ENCODE assay signal across 24 cellular contexts in the genomic region with DNA sequence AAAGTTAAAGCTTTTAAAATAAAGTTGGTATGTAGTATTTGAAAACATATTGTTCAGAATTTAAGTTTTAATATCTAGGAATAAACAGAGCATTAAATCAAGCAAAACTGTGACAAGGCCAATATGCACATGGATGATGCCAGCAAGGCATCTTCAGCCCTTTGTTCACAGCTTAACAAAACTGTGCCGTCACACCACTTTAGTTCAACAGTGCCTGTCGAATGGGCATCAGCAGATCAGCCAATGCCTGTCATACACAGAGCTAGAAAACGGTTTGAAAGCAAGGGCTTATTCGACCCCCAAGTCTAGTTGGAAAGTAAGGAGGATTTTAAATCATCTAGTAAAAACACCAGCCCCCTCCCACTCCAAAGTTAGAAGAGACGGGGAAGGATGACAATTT. TPM values are rescaled to one million over a fixed set of nuclear protein-coding genes. Genes with fewer than 3 reads are reported as not detected.
DNase-seq lines count a peak whose midpoint lies in the region; ATAC-seq and TF ChIP-seq lines count a peak whose summit lies in the region.
"Had no signal": no experiment of that assay in that cellular context is flagged by ENCODE, and none has a peak within 500 bp of the region (broad histone marks: within the 10 kb centered on the region; RNA-seq: fewer than 3 reads in every experiment).

No MANE protein-coding gene starts in this region.

- H3K9me3 ChIP-seq in mesenchymal stem cell (ENCODE audit: control insufficient read depth, low read length) (no peaks in the 10 kb centered on the region), smooth muscle cell (replicated peaks; ENCODE audit: low read depth) (no peaks in the 10 kb centered on the region)
- H3K9me3 ChIP-seq: mucosa of descending colon, pancreas, SK-N-SH had no signal

- H3K36me3 Mint-ChIP-seq in Calu3 (ENCODE audit: insufficient read depth, unreplicated experiment) = no peaks in the 10 kb centered on the region
- peaks cover 29% of the 10 kb centered on the region for H3K36me3 Mint-ChIP-seq in stimulated activated memory B cell treated with anti-CD40 and anti-IgM and Interleukin-4, amounts not matched to agents 10 μg/mL and 1 μg/mL and 100 μg/mL, for 72 hours
- H3K36me3 Mint-ChIP-seq: CD4-positive, CD25-positive, alpha-beta regulatory T cell had no signal

- no peak overlapping the region for H3K18ac ChIP-seq in mesenchymal stem cell (ENCODE audit: low read depth in 1 of 2, low read length in 2 of 2)

- H3K4ac ChIP-seq in mesenchymal stem cell (ENCODE audit: low read depth in 1 of 2, low read length in 2 of 2) = no peak overlapping the region

- no peak overlapping the region for H2BK120ac ChIP-seq in mesenchymal stem cell (ENCODE audit: low read depth, low read length)

- no peak overlapping the region for H2BK15ac ChIP-seq in mesenchymal stem cell (ENCODE audit: low read depth, poor library complexity, severe bottlenecking)

- H3K79me1 ChIP-seq in mesenchymal stem cell (replicated peaks; ENCODE audit: low read length, poor library complexity, severe bottlenecking) = peaks cover 17% of the 10 kb centered on the region

- H3K36me3 ChIP-seq in mesenchymal stem cell (ENCODE audit: control insufficient read depth in 1 of 2, insufficient read depth in 2 of 2, low read depth in 1 of 2, low read length in 2 of 2) (peaks cover 1 to 43% of the 10 kb centered on the region in 2 experiments), smooth muscle cell (ENCODE audit: low read depth) (no peaks in the 10 kb centered on the region)
- H3K36me3 ChIP-seq: pancreas had no signal

- peak overlapping the region; percentile 29 for H3K4me3 ChIP-seq in coronary artery
- no peak overlapping the region for H3K4me3 ChIP-seq in mesenchymal stem cell (ENCODE audit: insufficient read depth in 1 of 2, low read depth in 1 of 2, low read length in 2 of 2)
- H3K4me3 ChIP-seq in smooth muscle cell = no peak overlapping the region
- H3K4me3 ChIP-seq: mucosa of descending colon, pancreas, skin epidermis had no signal

- H3K27ac ChIP-seq in coronary artery = peak overlapping the region; percentile 83 to 93
- H3K27ac ChIP-seq in mesenchymal stem cell (ENCODE audit: low read length, poor library complexity, severe bottlenecking) = no peak overlapping the region
- peak overlapping the region; percentile 98 for H3K27ac ChIP-seq in smooth muscle cell (ENCODE audit: low read depth)
- H3K27ac ChIP-seq: HL-60, pancreas had no signal

- BruUV-seq in Calu3 (replicated peaks; lab: Mats Ljungman, UMichigan) = no TSS peak

- no peak for ATAC-seq in stimulated activated memory B cell treated with anti-CD40 and anti-IgM and Interleukin-4, amounts not matched to agents 10 μg/mL and 1 μg/mL and 100 μg/mL, for 72 hours
- ATAC-seq: mucosa of descending colon, pancreas, PC-3 had no signal

- intact Hi-C loops in Calu3 (cut with micrococcal nuclease; ENCODE audit: unreplicated experiment) = no loop called here

- H3K27ac Mint-ChIP-seq in Calu3 (ENCODE audit: unreplicated experiment) = no peak overlapping the region
- no peak overlapping the region for H3K27ac Mint-ChIP-seq in stimulated activated memory B cell treated with anti-CD40 and anti-IgM and Interleukin-4, amounts not matched to agents 10 μg/mL and 1 μg/mL and 100 μg/mL, for 72 hours
- H3K27ac Mint-ChIP-seq: CD4-positive, CD25-positive, alpha-beta regulatory T cell had no signal

- peaks cover 100% of the 10 kb centered on the region for H3K79me2 ChIP-seq in smooth muscle cell (ENCODE audit: low read depth)

- no peak overlapping the region for H4K91ac ChIP-seq in mesenchymal stem cell (ENCODE audit: low read length)

- H3K23ac ChIP-seq in mesenchymal stem cell (ENCODE audit: low read length in 2 of 2) = no peak overlapping the region

- H3K14ac ChIP-seq in mesenchymal stem cell (ENCODE audit: low read length in 2 of 2) = no peak overlapping the region

- no peak overlapping the region for H3K4me3 Mint-ChIP-seq in Calu3 (ENCODE audit: low read depth, unreplicated experiment)
- H3K4me3 Mint-ChIP-seq in stimulated activated memory B cell treated with anti-CD40 and anti-IgM and Interleukin-4, amounts not matched to agents 10 μg/mL and 1 μg/mL and 100 μg/mL, for 72 hours = no peak overlapping the region
- H3K4me3 Mint-ChIP-seq: CD4-positive, CD25-positive, alpha-beta regulatory T cell had no signal

- H3K4me1 Mint-ChIP-seq in Calu3 (ENCODE audit: low read depth, unreplicated experiment) = no peaks in the 10 kb centered on the region
- peaks cover 40% of the 10 kb centered on the region for H3K4me1 Mint-ChIP-seq in stimulated activated memory B cell treated with anti-CD40 and anti-IgM and Interleukin-4, amounts not matched to agents 10 μg/mL and 1 μg/mL and 100 μg/mL, for 72 hours
- H3K4me1 Mint-ChIP-seq: CD4-positive, CD25-positive, alpha-beta regulatory T cell had no signal

- H2BK5ac ChIP-seq in mesenchymal stem cell (ENCODE audit: low read depth, low read length, poor library complexity, severe bottlenecking) = no peak overlapping the region

- no peak overlapping the region for H4K8ac ChIP-seq in mesenchymal stem cell (ENCODE audit: low read length)

- DNase-seq in Ammon's horn (ENCODE audit: low spot score) = peak; percentile 76
- no peak for DNase-seq in coronary artery (ENCODE audit: low spot score)
- DNase-seq in mesenchymal stem cell = no peak
- no peak for DNase-seq in smooth muscle cell (lab: John Stamatoyannopoulos, UW; ENCODE audit: unreplicated experiment)
- DNase-seq in Calu3 = no peak
- DNase-seq in dermis blood vessel endothelial cell = no peak
- DNase-seq in iPS-NIHi11 (ENCODE audit: low spot score) = no peak
- DNase-seq: activated CD4-positive, alpha-beta T cell treated with anti-CD3 and anti-CD28 coated beads for 4 hours; activated CD8-positive, alpha-beta memory T cell treated with anti-CD3 and anti-CD28 coated beads, Interleukin-2, amount 50 U/mL, for 48 hours; activated gamma-delta T cell treated with Interleukin-2 at 50 U/mL for 16 hours; aorta; CD4-positive, CD25-positive, alpha-beta regulatory T cell; DND-41; islet precursor cell; KBM-7; mucosa of descending colon; NCI-H1092 treated with DMSO at 0.1 percent for 48 hours; NCI-H526 treated with DMSO at 0.1 percent for 48 hours; pancreas; PC-3; SK-N-SH had no signal

- H3K9me3 Mint-ChIP-seq in Calu3 (ENCODE audit: low read depth, unreplicated experiment) = no peaks in the 10 kb centered on the region
- H3K9me3 Mint-ChIP-seq in stimulated activated memory B cell treated with anti-CD40 and anti-IgM and Interleukin-4, amounts not matched to agents 10 μg/mL and 1 μg/mL and 100 μg/mL, for 72 hours = no peaks in the 10 kb centered on the region
- H3K9me3 Mint-ChIP-seq: CD4-positive, CD25-positive, alpha-beta regulatory T cell had no signal

- H3K27me3 ChIP-seq in mesenchymal stem cell (ENCODE audit: control insufficient read depth in 1 of 2, insufficient read depth in 1 of 2, low read length in 2 of 2) (no peaks in the 10 kb centered on the region), smooth muscle cell (ENCODE audit: low read depth) (no peaks in the 10 kb centered on the region)
- H3K27me3 ChIP-seq: pancreas had no signal

- H3K27me3 Mint-ChIP-seq in Calu3 (ENCODE audit: unreplicated experiment) = no peaks in the 10 kb centered on the region
- no peaks in the 10 kb centered on the region for H3K27me3 Mint-ChIP-seq in stimulated activated memory B cell treated with anti-CD40 and anti-IgM and Interleukin-4, amounts not matched to agents 10 μg/mL and 1 μg/mL and 100 μg/mL, for 72 hours

- peak overlapping the region; percentile 98 for H3K9ac ChIP-seq in mesenchymal stem cell (ENCODE audit: low read length)
- H3K9ac ChIP-seq in smooth muscle cell (ENCODE audit: low read depth) = peak overlapping the region; percentile 36
- H3K9ac ChIP-seq: SK-N-SH had no signal

- peaks cover 97% of the 10 kb centered on the region for H4K20me1 ChIP-seq in smooth muscle cell (ENCODE audit: low read depth)

- no peak overlapping the region for H2AK5ac ChIP-seq in mesenchymal stem cell (ENCODE audit: low read length, severe bottlenecking)

- WGBS in mesenchymal stem cell = 93% methylated on average over 3 of the region's 5 CpGs
- WGBS in smooth muscle cell (ENCODE audit: low lambda C conversion rate) = 40% methylated on average over 5 of the region's 5 CpGs

- H2AFZ ChIP-seq in mesenchymal stem cell (ENCODE audit: low read depth, low read length) = no peak overlapping the region
- H2AFZ ChIP-seq in smooth muscle cell (ENCODE audit: low read depth) = no peak overlapping the region

- peaks cover 8% of the 10 kb centered on the region for H3K4me1 ChIP-seq in mesenchymal stem cell (ENCODE audit: control insufficient read depth, insufficient read depth, low read depth, low read length)
- H3K4me1 ChIP-seq in smooth muscle cell (ENCODE audit: low read depth) = peaks cover 71% of the 10 kb centered on the region

- H2BK12ac ChIP-seq in mesenchymal stem cell (ENCODE audit: low read length in 2 of 2) = no peak overlapping the region

- TF ChIP-seq CTCF in coronary artery (IDR thresholded peaks at IDR 0.05) = no peak
- TF ChIP-seq CTCF in smooth muscle cell (IDR thresholded peaks at IDR 0.05; ENCODE audit: borderline replicate concordance, insufficient read depth, poor library complexity, severe bottlenecking) = no peak
- no peak for TF ChIP-seq CTCF in Calu3 (IDR thresholded peaks at IDR 0.05; ENCODE audit: unreplicated experiment)

- CTCF ChIA-PET in Calu3 (lab: Charles Lee) = no interaction called here

- no peak overlapping the region for H3K4me2 ChIP-seq in mesenchymal stem cell (ENCODE audit: low read length, poor library complexity, severe bottlenecking)
- peak overlapping the region; percentile 62 for H3K4me2 ChIP-seq in smooth muscle cell
- H3K4me2 ChIP-seq: SK-N-SH had no signal

- H3F3A ChIP-seq in smooth muscle cell (ENCODE audit: low read depth) = peaks cover 22% of the 10 kb centered on the region

RNA-seq across cellular contexts. Expression of a gene that starts 16.7 kb away (rescaled TPM):
- polyA plus RNA-seq in mesenchymal stem cell (2013, experiment 1 of 2) = 62.5 TPM
- 60.2 TPM for polyA plus RNA-seq in mesenchymal stem cell (2013, experiment 2 of 2)
- total RNA-seq in smooth muscle cell = 148 and 158 TPM in 2 replicates
- 50.8 and 67.5 TPM in 2 replicates for polyA plus RNA-seq in smooth muscle cell
- 0.32 and 0.97 TPM in 2 replicates for total RNA-seq in Calu3 (2022)
- 5.3 and 8.4 TPM in 2 replicates for total RNA-seq in dermis blood vessel endothelial cell

Comparison
In these comparisons a context has a peak if more than half of its experiments do, and no peak if none do; other contexts are left out.
1. RNA of a gene that starts 16.7 kb away (total RNA-seq): 148 to 158 TPM in smooth muscle cell; 5.3 to 8.4 TPM in dermis blood vessel endothelial cell and 0.32 to 0.97 TPM in Calu3; every median in the first group is over 10 times any median in the second.